7 cellular contexts compared by ENCODE assay signal in the genomic region with DNA sequence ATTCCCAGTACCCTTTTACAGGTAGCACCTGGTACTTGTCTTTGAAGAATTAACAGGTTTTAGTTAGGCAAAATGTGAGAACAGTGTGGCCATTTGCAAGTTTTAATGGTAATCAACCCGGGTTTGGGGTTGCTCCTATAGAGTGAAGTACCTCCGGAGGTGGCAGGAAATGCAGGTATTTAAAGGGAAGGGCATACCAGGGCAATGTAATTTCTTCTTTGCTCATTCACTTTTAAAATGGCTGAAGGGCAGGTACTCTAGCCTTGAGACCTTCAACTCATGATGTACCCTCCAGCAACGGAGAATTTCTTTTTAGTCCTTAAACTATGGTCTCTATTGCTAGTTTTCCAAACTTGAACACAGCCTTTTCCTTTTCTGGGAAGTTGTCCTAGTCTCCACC. TPM values are rescaled to one million over a fixed set of nuclear protein-coding genes. Genes with fewer than 3 reads are reported as not detected.
A peak's percentile ranks its signal among the peaks of the same experiment; 100 is the strongest.
DNase-seq lines count a peak whose midpoint lies in the region; ATAC-seq and TF ChIP-seq lines count a peak whose summit lies in the region.

No MANE protein-coding gene starts in this region.

- CTCF ChIA-PET in activated B cell treated with CpG ODN at 0.5 μM for 24 hours (lab: Charles Lee), result no interaction called here

- H3K4me1 ChIP-seq in HUES48 (ENCODE audit: control insufficient read depth, insufficient read depth, low read length), result peaks cover 18% of the 10 kb centered on the region
- peaks cover 31% of the 10 kb centered on the region for H3K4me1 ChIP-seq in hepatocyte (ENCODE audit: insufficient read depth)
- peaks cover 18% of the 10 kb centered on the region for H3K4me1 ChIP-seq in smooth muscle cell (ENCODE audit: low read depth)

- ATAC-seq in activated B cell treated with CpG ODN at 0.5 μM for 24 hours (ENCODE audit: low read depth), result no peak
- ATAC-seq in HG03175 (IDR thresholded peaks at IDR 0.05; ENCODE audit: unreplicated experiment), result no peak

- H3K9me3 Mint-ChIP-seq in activated B cell treated with CpG ODN at 0.5 μM for 24 hours, result no peaks in the 10 kb centered on the region

- H3K9ac ChIP-seq in HUES48 (ENCODE audit: low read depth, low read length), result peak overlapping the region; percentile 97
- peak overlapping the region; percentile 98 for H3K9ac ChIP-seq in smooth muscle cell (ENCODE audit: low read depth)

- TF ChIP-seq CTCF in activated B cell treated with CpG ODN at 0.5 μM for 24 hours (IDR thresholded peaks at IDR 0.05), result no peak
- TF ChIP-seq CTCF in hepatocyte (IDR thresholded peaks at IDR 0.05; ENCODE audit: poor library complexity), result no peak
- no peak for TF ChIP-seq CTCF in smooth muscle cell (IDR thresholded peaks at IDR 0.05; ENCODE audit: borderline replicate concordance, insufficient read depth, poor library complexity, severe bottlenecking)

- H4K20me1 ChIP-seq in hepatocyte (ENCODE audit: insufficient read depth, poor library complexity, severe bottlenecking), result peaks cover 25% of the 10 kb centered on the region
- peaks cover 31% of the 10 kb centered on the region for H4K20me1 ChIP-seq in smooth muscle cell (ENCODE audit: low read depth)

- H3K27ac ChIP-seq in HUES48 (ENCODE audit: low read depth, low read length) (peak overlapping the region; percentile 100), hepatocyte (peak overlapping the region; percentile 97), smooth muscle cell (ENCODE audit: low read depth) (peak overlapping the region; percentile 99)

- H3K27me3 ChIP-seq in HUES48 (ENCODE audit: control insufficient read depth, insufficient read depth, low read length), result no peaks in the 10 kb centered on the region
- H3K27me3 ChIP-seq in hepatocyte, result no peaks in the 10 kb centered on the region
- H3K27me3 ChIP-seq in smooth muscle cell (ENCODE audit: low read depth), result no peaks in the 10 kb centered on the region

- peaks cover 43% of the 10 kb centered on the region for H3K79me2 ChIP-seq in hepatocyte
- peaks cover 42% of the 10 kb centered on the region for H3K79me2 ChIP-seq in smooth muscle cell (ENCODE audit: low read depth)

- POLR2A ChIA-PET in activated B cell treated with CpG ODN at 0.5 μM for 24 hours (lab: Charles Lee), result interaction anchor here (0.8 to 4.0 kb wide), 10 partner anchors 12 to 1126 kb away, joined by 3 to 132 read pairs (median 19); a partner anchor contains a TSS

- H3K4me3 Mint-ChIP-seq in activated B cell treated with CpG ODN at 0.5 μM for 24 hours, result peak overlapping the region; percentile 96

- no peak overlapping the region for H2AFZ ChIP-seq in hepatocyte
- H2AFZ ChIP-seq in smooth muscle cell (ENCODE audit: low read depth), result no peak overlapping the region

- intact Hi-C loops in activated B cell treated with CpG ODN at 0.5 μM for 24 hours (cut with micrococcal nuclease), result loop anchor here (2.0 to 10.0 kb wide), 5 partner anchors 917 to 1256 kb away; a partner anchor contains a TSS

- WGBS in hepatocyte (ENCODE audit: low lambda C conversion rate, missing lambda C conversion rate), result 11% methylated on average over 3 of the region's 3 CpGs
- 12% methylated on average over 3 of the region's 3 CpGs for WGBS in smooth muscle cell (ENCODE audit: low lambda C conversion rate)

- peaks cover 67% of the 10 kb centered on the region for H3K4me1 Mint-ChIP-seq in activated B cell treated with CpG ODN at 0.5 μM for 24 hours

- no peak for DNase-seq in activated B cell treated with CpG ODN at 0.5 μM for 24 hours
- DNase-seq in hepatocyte (ENCODE audit: low spot score), result no peak
- no peak for DNase-seq in smooth muscle cell (lab: John Stamatoyannopoulos, UW; ENCODE audit: unreplicated experiment)
- no peak for DNase-seq in C1 segment of cervical spinal cord (lab: John Stamatoyannopoulos, UW)
- DNase-seq in NCI-H2081 (lab: John Stamatoyannopoulos, UW), result no peak

- H3K4me2 ChIP-seq in hepatocyte (peak overlapping the region; percentile 74), smooth muscle cell (peak overlapping the region; percentile 95)

- H3K36me3 ChIP-seq in HUES48 (ENCODE audit: control insufficient read depth, insufficient read depth, low read length) (no peaks in the 10 kb centered on the region), hepatocyte (replicated peaks; ENCODE audit: insufficient read depth, low read depth) (no peaks in the 10 kb centered on the region), smooth muscle cell (ENCODE audit: low read depth) (no peaks in the 10 kb centered on the region)

- peak overlapping the region; percentile 99 for H3K27ac Mint-ChIP-seq in activated B cell treated with CpG ODN at 0.5 μM for 24 hours

- no peaks in the 10 kb centered on the region for H3K9me2 ChIP-seq in hepatocyte (replicated peaks; ENCODE audit: insufficient read depth)

- no peaks in the 10 kb centered on the region for H3K9me3 ChIP-seq in HUES48 (ENCODE audit: control insufficient read depth, insufficient read depth, low read length)
- H3K9me3 ChIP-seq in hepatocyte (ENCODE audit: low read depth), result no peaks in the 10 kb centered on the region
- H3K9me3 ChIP-seq in smooth muscle cell (replicated peaks; ENCODE audit: low read depth), result no peaks in the 10 kb centered on the region

- peaks cover 20% of the 10 kb centered on the region for H3F3A ChIP-seq in smooth muscle cell (ENCODE audit: low read depth)

- peaks cover 22% of the 10 kb centered on the region for H3K36me3 Mint-ChIP-seq in activated B cell treated with CpG ODN at 0.5 μM for 24 hours (ENCODE audit: low read depth)

- H3K27me3 Mint-ChIP-seq in activated B cell treated with CpG ODN at 0.5 μM for 24 hours, result no peaks in the 10 kb centered on the region

- H3K4me3 ChIP-seq in HUES48 (ENCODE audit: low read depth, low read length), result peak overlapping the region; percentile 89
- peak overlapping the region; percentile 38 for H3K4me3 ChIP-seq in hepatocyte
- peak overlapping the region; percentile 84 for H3K4me3 ChIP-seq in smooth muscle cell

RNA-seq across cellular contexts. Expression of a gene that starts 1.3 kb away (rescaled TPM):
- 152 and 162 TPM in 2 replicates for total RNA-seq in activated B cell treated with CpG ODN at 0.5 μM for 24 hours
- total RNA-seq in hepatocyte, result 110 and 122 TPM in 2 replicates
- 83.3 and 87.1 TPM in 2 replicates for polyA plus RNA-seq in hepatocyte
- total RNA-seq in smooth muscle cell, result 90.3 and 115 TPM in 2 replicates
- 65.1 and 73.2 TPM in 2 replicates for polyA plus RNA-seq in smooth muscle cell

RNA-seq across cellular contexts. Expression of a gene that starts 24.2 kb away (rescaled TPM):
- total RNA-seq in activated B cell treated with CpG ODN at 0.5 μM for 24 hours, result 31.4 and 32.6 TPM in 2 replicates
- 29.1 and 33.0 TPM in 2 replicates for total RNA-seq in hepatocyte
- polyA plus RNA-seq in hepatocyte, result 29.4 and 30.7 TPM in 2 replicates
- total RNA-seq in smooth muscle cell, result 33.0 and 33.4 TPM in 2 replicates
- 28.4 and 41.0 TPM in 2 replicates for polyA plus RNA-seq in smooth muscle cell

Comparison
In these comparisons a context has a peak if more than half of its experiments do, and no peak if none do; other contexts are left out.
1. H3K4me3 ChIP-seq: peak in every context shown above with its lines; median percentile 89 in HUES48; 84 in smooth muscle cell; 38 in hepatocyte.